In the genomic region with DNA sequence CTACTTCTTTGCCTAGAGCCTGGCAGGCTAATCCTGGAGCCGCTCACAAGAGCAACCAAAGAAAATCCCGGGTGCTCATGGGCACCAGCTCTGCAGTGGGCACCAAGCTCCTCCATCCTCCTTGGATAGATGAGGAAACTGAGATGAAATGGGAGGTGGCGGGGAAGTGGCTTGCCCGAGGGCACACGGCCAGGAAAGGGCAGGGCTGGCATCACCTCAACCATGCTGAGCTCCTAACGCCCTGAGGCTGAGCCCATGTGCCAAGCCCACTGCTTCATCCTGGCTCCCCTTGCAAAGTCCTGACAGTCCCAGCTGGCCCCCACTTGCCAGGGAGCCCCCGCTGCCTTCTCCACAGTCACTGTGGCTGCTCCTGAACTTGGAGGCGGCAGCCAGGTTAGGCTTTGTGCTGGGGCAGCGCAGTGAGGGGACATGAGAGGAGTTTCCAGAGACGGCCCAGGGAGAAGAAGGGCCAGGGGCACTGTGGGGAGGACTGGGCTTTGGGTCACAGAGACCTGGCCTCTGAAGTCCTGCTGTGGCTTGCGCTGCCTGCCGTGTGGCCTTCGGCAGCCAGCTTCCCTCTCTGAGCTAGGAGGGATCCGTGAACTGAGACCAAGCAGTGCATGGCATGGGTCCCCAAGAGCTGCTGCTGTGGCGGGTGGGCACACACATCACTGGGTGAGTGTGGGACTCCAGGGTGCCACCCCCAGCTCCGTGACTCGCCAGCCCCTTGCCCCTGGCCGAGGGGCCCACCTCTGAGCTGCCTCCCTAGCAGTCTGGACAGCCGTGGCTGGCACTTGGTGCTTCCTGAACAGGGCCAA, we compare ENCODE assay signal across 12 cellular contexts. TPM values are rescaled to one million over a fixed set of nuclear protein-coding genes. Genes with fewer than 3 reads are reported as not detected.
DNase-seq lines count a peak whose midpoint lies in the region; ATAC-seq and TF ChIP-seq lines count a peak whose summit lies in the region.
"Had no signal": no experiment of that assay in that cellular context is flagged by ENCODE, and none has a peak within 500 bp of the region (broad histone marks: within the 10 kb centered on the region; RNA-seq: fewer than 3 reads in every experiment).

No MANE protein-coding gene starts in this region.

- TF ChIP-seq CTCF in AG10803 (conservative IDR thresholded peaks at IDR 0.05; ENCODE audit: low read length), result no peak

- H3K4me3 ChIP-seq in AG10803 (ENCODE audit: low read length) (no peak overlapping the region), adipocyte (ENCODE audit: low read length) (peak overlapping the region; percentile 31), right cardiac atrium (ENCODE audit: low read length) (no peak overlapping the region), skin epidermis (no peak overlapping the region)

- H3K27ac ChIP-seq in right cardiac atrium (ENCODE audit: low read length), result no peak overlapping the region
- H3K27ac ChIP-seq in skin epidermis, result peak overlapping the region in 20 of 21 experiments; percentile 7 to 94 (median 73)

- H3K9me3 ChIP-seq in adipocyte (ENCODE audit: control insufficient read depth, low read length), result no peaks in the 10 kb centered on the region
- H3K9me3 ChIP-seq in right cardiac atrium (ENCODE audit: control insufficient read depth, low read length), result no peaks in the 10 kb centered on the region

- DNase-seq in AG10803 (ENCODE audit: low read depth) (peak; percentile 36), adipocyte (ENCODE audit: low read depth) (peak; percentile 37), right cardiac atrium (peak in 2 of 3 donors; percentile 34 to 52), A172 (ENCODE audit: low spot score) (no peak)
- DNase-seq: DMS153, NCI-H1930, SIG-M5 had no signal

- H3K4me1 ChIP-seq in adipocyte (ENCODE audit: control insufficient read depth, insufficient read depth, low read length) (peaks cover 40% of the 10 kb centered on the region), right cardiac atrium (ENCODE audit: control insufficient read depth, insufficient read depth, low read length) (no peaks in the 10 kb centered on the region)

- H3K36me3 ChIP-seq in adipocyte (ENCODE audit: control insufficient read depth, insufficient read depth, low read length, severe bottlenecking), result peaks cover 41% of the 10 kb centered on the region

- ATAC-seq in right cardiac atrium (no peak), HG02870 (IDR thresholded peaks at IDR 0.05; ENCODE audit: unreplicated experiment) (no peak), GM21367 (IDR thresholded peaks at IDR 0.05; ENCODE audit: unreplicated experiment) (no peak), HG03469 (IDR thresholded peaks at IDR 0.05; ENCODE audit: unreplicated experiment) (no peak)

- WGBS in right cardiac atrium, result 91% methylated on average over 19 of the region's 19 CpGs

- intact Hi-C loops in right cardiac atrium (cut with DNase I), result no loop called here

- peak overlapping the region; percentile 71 for H3K9ac ChIP-seq in adipocyte (ENCODE audit: low read length)

- H3K27me3 ChIP-seq in adipocyte (replicated peaks; ENCODE audit: control insufficient read depth, insufficient read depth, low read length) (no peaks in the 10 kb centered on the region), right cardiac atrium (ENCODE audit: control insufficient read depth, insufficient read depth) (no peaks in the 10 kb centered on the region)

RNA-seq across cellular contexts. Expression of a gene that starts 17.5 kb away (rescaled TPM):
- 10 to 100 TPM; 24.6 to 30.4 (median 27.8) TPM for total RNA-seq in right cardiac atrium
- 43.4 TPM for polyA plus RNA-seq in right cardiac atrium
- 53.2 and 75.7 TPM in 2 replicates for total RNA-seq in A172 (2014; rRNA removed; shearing (Covaris generic))

RNA-seq across cellular contexts. Expression of a gene that starts 29.7 kb away (rescaled TPM):
- total RNA-seq in right cardiac atrium, result 1 to 10 TPM in 1 of 4 donors, under 1 TPM in 3; 0.39 to 1.4 (median 0.64) TPM
- polyA plus RNA-seq in right cardiac atrium, result 0.23 TPM
- 0.22 and 1.5 TPM in 2 replicates for total RNA-seq in A172 (2014; rRNA removed; shearing (Covaris generic))
- total RNA-seq: LHCN-M2 had no signal

RNA-seq across cellular contexts. Expression of a gene that starts 52.8 kb away (rescaled TPM):
- total RNA-seq in right cardiac atrium, result 10 to 100 TPM; 30.8 to 37.2 (median 32.6) TPM
- polyA plus RNA-seq in right cardiac atrium, result 35.2 TPM
- 46.6 and 53.0 TPM in 2 replicates for total RNA-seq in A172 (2014; rRNA removed; shearing (Covaris generic))
